In the genomic region with DNA sequence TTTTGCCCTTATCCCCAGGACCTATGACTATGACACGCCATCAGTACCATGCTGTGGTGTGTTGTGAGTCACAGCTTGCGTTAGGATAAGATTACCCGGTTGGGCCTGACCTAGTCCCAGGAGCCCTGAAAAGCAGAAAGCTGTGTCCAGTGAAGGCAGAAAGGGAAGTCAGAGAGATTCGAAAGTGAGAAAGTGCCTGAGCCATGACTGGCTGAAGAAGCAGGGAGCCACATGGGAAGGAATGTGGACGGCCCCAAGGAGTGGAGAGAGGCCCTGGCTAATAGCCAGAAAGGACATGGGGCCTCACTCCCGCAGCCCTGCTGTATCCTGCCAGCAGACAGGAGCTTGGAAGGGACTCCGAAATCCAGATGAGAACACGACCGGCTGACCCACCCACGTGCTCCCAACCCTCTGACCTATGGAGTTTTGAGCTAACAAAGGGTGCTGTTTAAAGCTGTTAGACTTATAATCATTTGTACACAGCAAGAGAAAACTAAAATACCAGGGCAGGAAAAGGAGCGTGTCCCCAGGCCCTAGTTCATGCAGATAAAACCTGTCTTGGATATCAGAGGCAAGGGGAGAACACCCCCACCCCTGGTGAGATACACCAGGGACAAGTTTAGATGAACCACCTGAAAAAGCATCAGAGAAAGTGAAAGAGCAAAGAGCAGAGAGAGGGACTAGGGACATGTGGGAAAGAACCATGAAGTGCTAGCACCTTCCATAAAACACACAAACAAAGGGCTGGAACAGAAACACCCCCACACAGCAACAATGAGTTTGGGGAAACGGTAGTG, we compare ENCODE assay signal across 8 cellular contexts.
DNase-seq lines count a peak whose midpoint lies in the region; ATAC-seq and TF ChIP-seq lines count a peak whose summit lies in the region.

No MANE protein-coding gene starts in this region.

- H3K9me3 Mint-ChIP-seq in activated T-cell treated with anti-CD3 and anti-CD28 coated beads, Interleukin-2, amount 50 U/mL, for 72 hours, result peaks cover 0 to 2% of the 10 kb centered on the region in 2 donors
- peaks cover 3% of the 10 kb centered on the region for H3K9me3 Mint-ChIP-seq in CD8-positive, alpha-beta T cell

- H3K4me3 Mint-ChIP-seq in activated T-cell treated with anti-CD3 and anti-CD28 coated beads, Interleukin-2, amount 50 U/mL, for 72 hours, result no peak overlapping the region
- no peak overlapping the region for H3K4me3 Mint-ChIP-seq in CD8-positive, alpha-beta T cell

- no peak overlapping the region for H3K9ac ChIP-seq in mesendoderm (ENCODE audit: low read length)

- no peaks in the 10 kb centered on the region for H3K36me3 ChIP-seq in mesendoderm (ENCODE audit: control insufficient read depth, insufficient read depth, low read length)
- H3K36me3 ChIP-seq in CD8-positive, alpha-beta T cell (ENCODE audit: insufficient read depth, low read length), result no peaks in the 10 kb centered on the region

- H4K5ac ChIP-seq in mesendoderm (ENCODE audit: low read length), result no peak overlapping the region

- no peak overlapping the region for H2AK5ac ChIP-seq in mesendoderm (ENCODE audit: low read length)

- TF ChIP-seq CTCF in coronary artery (IDR thresholded peaks at IDR 0.05) (no peak), GM13977 (IDR thresholded peaks at IDR 0.05; ENCODE audit: extremely low read depth, insufficient read depth, missing control alignments) (no peak)
- no peak for TF ChIP-seq CTCF in CD8-positive, alpha-beta T cell (IDR thresholded peaks at IDR 0.05)

- no peak overlapping the region for H3K18ac ChIP-seq in mesendoderm (ENCODE audit: low read length)

- H3K79me1 ChIP-seq in mesendoderm (ENCODE audit: low read length), result no peaks in the 10 kb centered on the region

- peaks cover 22% of the 10 kb centered on the region for H3K4me1 Mint-ChIP-seq in activated T-cell treated with anti-CD3 and anti-CD28 coated beads, Interleukin-2, amount 50 U/mL, for 72 hours (ENCODE audit: low read depth)
- H3K4me1 Mint-ChIP-seq in CD8-positive, alpha-beta T cell (ENCODE audit: low read depth), result peaks cover 12% of the 10 kb centered on the region

- WGBS in mesendoderm (ENCODE audit: extremely low coverage, insufficient coverage, low lambda C conversion rate), result no CpG with 5 or more reads among the region's 12 CpGs

- H2BK120ac ChIP-seq in mesendoderm (ENCODE audit: low read depth, low read length), result no peak overlapping the region

- no peak overlapping the region for H3K27ac Mint-ChIP-seq in activated T-cell treated with anti-CD3 and anti-CD28 coated beads, Interleukin-2, amount 50 U/mL, for 72 hours
- no peak overlapping the region for H3K27ac Mint-ChIP-seq in CD8-positive, alpha-beta T cell

- no peak overlapping the region for H3K4me2 ChIP-seq in mesendoderm (ENCODE audit: low read length)

- DNase-seq in G401 (ENCODE audit: low spot score) (peak; percentile 13), M059J (ENCODE audit: low read depth) (peak; percentile 93), coronary artery (ENCODE audit: low spot score) (no peak), mesendoderm (peak; percentile 72), GM13977 (ENCODE audit: low spot score) (no peak)
- no peak for DNase-seq in activated T-cell treated with anti-CD3 and anti-CD28 coated beads, Interleukin-2, amount 50 U/mL, for 72 hours
- no peak for DNase-seq in stimulated activated CD4-positive, alpha-beta T cell treated with anti-CD3 and anti-CD28 coated beads, Interleukin-15, amount 100 ng/mL, for 24 hours
- DNase-seq in CD8-positive, alpha-beta T cell, result no peak

- no peak overlapping the region for H3K4ac ChIP-seq in mesendoderm (ENCODE audit: low read depth, low read length)

- peak overlapping the region; percentile 60 to 66 for H3K27ac ChIP-seq in coronary artery
- no peak overlapping the region for H3K27ac ChIP-seq in mesendoderm (ENCODE audit: low read depth, low read length)
- no peak overlapping the region for H3K27ac ChIP-seq in CD8-positive, alpha-beta T cell (ENCODE audit: low read depth, low read length)

- no peaks in the 10 kb centered on the region for H3K79me2 ChIP-seq in mesendoderm (ENCODE audit: control insufficient read depth, insufficient read depth, low read length)

- POLR2A ChIA-PET in CD8-positive, alpha-beta T cell (lab: Charles Lee), result no interaction called here

- intact Hi-C loops in CD8-positive, alpha-beta T cell (cut with DNase I, micrococcal nuclease), result no loop called here

- H3K4me3 ChIP-seq in coronary artery (peak overlapping the region; percentile 35), mesendoderm (ENCODE audit: low read length) (no peak overlapping the region)
- H3K4me3 ChIP-seq in CD8-positive, alpha-beta T cell (ENCODE audit: low read depth, low read length), result no peak overlapping the region

- H3K27me3 ChIP-seq in mesendoderm (ENCODE audit: insufficient read depth, low read length, poor library complexity), result no peaks in the 10 kb centered on the region
- no peaks in the 10 kb centered on the region for H3K27me3 ChIP-seq in CD8-positive, alpha-beta T cell (ENCODE audit: insufficient read depth, low read length)

- H3K56ac ChIP-seq in mesendoderm (ENCODE audit: low read length), result no peak overlapping the region

- no peaks in the 10 kb centered on the region for H3K4me1 ChIP-seq in mesendoderm (ENCODE audit: control insufficient read depth, low read depth, low read length)
- H3K4me1 ChIP-seq in CD8-positive, alpha-beta T cell (ENCODE audit: insufficient read depth, low read length), result no peaks in the 10 kb centered on the region

- H3K23ac ChIP-seq in mesendoderm (ENCODE audit: low read length), result no peak overlapping the region

- no peak overlapping the region for H2BK5ac ChIP-seq in mesendoderm (ENCODE audit: low read length)

- H3K9me3 ChIP-seq in CD8-positive, alpha-beta T cell (ENCODE audit: low read length), result no peaks in the 10 kb centered on the region

- in situ Hi-C loops in G401 (cut with HindIII; ENCODE audit: low sequenced_read_pairs) (loop anchor here (25.0 kb wide), 1 partner anchor 185 kb away; a partner anchor contains a TSS), GM13977 (cut with MboI; ENCODE audit: low pct_unique_long_range_greater_than_20kb, low sequenced_read_pairs, unreplicated experiment) (loop anchor here (10.0 to 25.0 kb wide), 2 partner anchors 185 to 242 kb away; a partner anchor contains a TSS)

- H4K8ac ChIP-seq in mesendoderm (ENCODE audit: low read depth, low read length), result no peak overlapping the region

- CTCF ChIA-PET in CD8-positive, alpha-beta T cell (lab: Charles Lee), result interaction anchor here (0.8 to 0.9 kb wide), 2 partner anchors 9 to 12 kb away, joined by 3 read pairs; no protein-coding TSS in a partner anchor

- H2BK15ac ChIP-seq in mesendoderm (replicated peaks; ENCODE audit: low read depth), result no peak overlapping the region

- H3K27me3 Mint-ChIP-seq in activated T-cell treated with anti-CD3 and anti-CD28 coated beads, Interleukin-2, amount 50 U/mL, for 72 hours (ENCODE audit: low read depth), result no peaks in the 10 kb centered on the region
- no peaks in the 10 kb centered on the region for H3K27me3 Mint-ChIP-seq in CD8-positive, alpha-beta T cell (ENCODE audit: low read depth)

- peaks cover 0 to 3% of the 10 kb centered on the region in 2 donors for H3K36me3 Mint-ChIP-seq in activated T-cell treated with anti-CD3 and anti-CD28 coated beads, Interleukin-2, amount 50 U/mL, for 72 hours (ENCODE audit: insufficient read depth in 2 of 2)
- H3K36me3 Mint-ChIP-seq in CD8-positive, alpha-beta T cell, result peaks cover 3% of the 10 kb centered on the region

- ATAC-seq in activated T-cell treated with anti-CD3 and anti-CD28 coated beads, Interleukin-2, amount 50 U/mL, for 72 hours (replicated peaks in 1 of 2), result no peak
- no peak for ATAC-seq in CD8-positive, alpha-beta T cell

Comparison
In these comparisons a context has a peak if more than half of its experiments do, and no peak if none do; other contexts are left out.
1. DNase-seq: peak in G401 (single experiment), M059J (single experiment) and mesendoderm (single experiment); none in coronary artery (single experiment), activated T-cell treated with anti-CD3 and anti-CD28 coated beads, Interleukin-2, amount 50 U/mL, for 72 hours (0 of 2), stimulated activated CD4-positive, alpha-beta T cell treated with anti-CD3 and anti-CD28 coated beads, Interleukin-15, amount 100 ng/mL, for 24 hours (single experiment), GM13977 (single experiment) and CD8-positive, alpha-beta T cell (0 of 7).
2. H3K27ac ChIP-seq: peak in coronary artery (2 of 2); none in mesendoderm (single experiment) and CD8-positive, alpha-beta T cell (single experiment).